ENCODE assay signal across 8 cellular contexts in genomic region chr14:73713804-73714655, GRCh38. TPM values are rescaled to one million over a fixed set of nuclear protein-coding genes. Genes with fewer than 3 reads are reported as not detected.
DNase-seq lines count a peak whose midpoint lies in the region; ATAC-seq, FAIRE-seq and TF ChIP-seq lines count a peak whose summit lies in the region.

TSS of gene PNMA1 (minus strand) at chr14:73714384. CDS start at chr14:73713639, 745 bp downstream.

- dilution Hi-C loops in mammary epithelial cell (cut with HindIII; ENCODE audit: low sequenced_read_pairs), result no loop called here

- in situ Hi-C loops in mammary epithelial cell (cut with MboI; ENCODE audit: low sequenced_read_pairs in 2 of 2), result no loop called here

- H3K4me1 ChIP-seq in mammary epithelial cell (ENCODE audit: insufficient read depth, low read length) (peaks cover 14% of the 10 kb centered on the region), small intestine (ENCODE audit: control insufficient read depth in 2 of 2, insufficient read depth in 1 of 2, low read depth in 1 of 2, low read length in 1 of 2) (peaks cover 0 to 8% of the 10 kb centered on the region in 2 donors)

- peaks cover 12% of the 10 kb centered on the region for H3K36me3 ChIP-seq in mammary epithelial cell (ENCODE audit: insufficient read depth, low read length)
- peaks cover 13 to 17% of the 10 kb centered on the region in 2 donors for H3K36me3 ChIP-seq in small intestine (ENCODE audit: control insufficient read depth in 2 of 2, insufficient read depth in 2 of 2, low read length in 2 of 2)

- WGBS in mammary epithelial cell (ENCODE audit: low coverage, missing lambda C conversion rate), result under 1% methylated on average over 30 of the region's 113 CpGs
- 0% methylated on average over 80 to 113 of the region's 113 CpGs for WGBS in small intestine, 3 donors

- peak within 1 kb of the TSS; percentile 80 for H2AFZ ChIP-seq in mammary epithelial cell (ENCODE audit: low read depth, low read length)

- H3K4me3 ChIP-seq in WI38 (ENCODE audit: low read depth, low read length) (peak within 1 kb of the TSS; percentile 87), mammary epithelial cell (replicated peaks in 1 of 3; ENCODE audit: insufficient read depth in 1 of 3, low read depth in 2 of 3, low read length in 3 of 3) (peak within 1 kb of the TSS; percentile 62 to 79 (median 68)), small intestine (ENCODE audit: low read depth in 1 of 2, low read length in 2 of 2) (peak within 1 kb of the TSS; percentile 60 to 75)

- FAIRE-seq in small intestine (lab: Jason Lieb, UNC), result no peak

- H3K27ac ChIP-seq in mammary epithelial cell (ENCODE audit: insufficient read depth, low read depth, low read length), result peak within 1 kb of the TSS; percentile 54
- H3K27ac ChIP-seq in small intestine (ENCODE audit: low read depth in 1 of 2, low read length in 1 of 2), result peak within 1 kb of the TSS; percentile 69 to 87

- no peaks in the 10 kb centered on the region for H4K20me1 ChIP-seq in mammary epithelial cell (ENCODE audit: insufficient read depth, low read length)

- H3K9me3 ChIP-seq in mammary epithelial cell (replicated peaks; ENCODE audit: insufficient read depth, low read length) (no peaks in the 10 kb centered on the region), small intestine (ENCODE audit: control insufficient read depth, low read depth) (no peaks in the 10 kb centered on the region)

- intact Hi-C loops in mammary epithelial cell (cut with micrococcal nuclease), result loop anchor here (2.0 to 10.0 kb wide), 4 partner anchors 51 to 241 kb away; partner anchors contain the start of genes COQ6 and FAM161B

- TF ChIP-seq CTCF in WI38 (IDR thresholded peaks at IDR 0.05; ENCODE audit: low read depth, low read length) (no peak), mammary epithelial cell (conservative IDR thresholded peaks at IDR 0.05 in 1 of 2, IDR thresholded peaks at IDR 0.05 in 1 of 2; ENCODE audit: extremely low read depth in 1 of 2, insufficient read depth in 1 of 2, low read depth in 1 of 2, low read length in 2 of 2) (no peak)

- DNase-seq in A172 (ENCODE audit: low spot score) (peak; percentile 80), NCI-H2196 (lab: John Stamatoyannopoulos, UW; ENCODE audit: unreplicated experiment) (peak; percentile 91), mammary epithelial cell (peak; percentile 71), iPS-NIHi11 (ENCODE audit: low spot score) (peak; percentile 97), small intestine (peak; percentile 81)

- peak within 1 kb of the TSS; percentile 48 for H3K9ac ChIP-seq in mammary epithelial cell (ENCODE audit: insufficient read depth, low read length)

- ATAC-seq in GM18868 (IDR thresholded peaks at IDR 0.05; ENCODE audit: unreplicated experiment), result peak; percentile 73
- peak; percentile 65 for ATAC-seq in HG03108 (IDR thresholded peaks at IDR 0.05; ENCODE audit: unreplicated experiment)

- peak within 1 kb of the TSS; percentile 86 for H3K4me2 ChIP-seq in mammary epithelial cell (ENCODE audit: insufficient read depth, low read depth, low read length)

- H3K27me3 ChIP-seq in mammary epithelial cell (ENCODE audit: insufficient read depth, low read length) (no peaks in the 10 kb centered on the region), small intestine (ENCODE audit: control insufficient read depth in 2 of 2, insufficient read depth in 2 of 2, low read length in 2 of 2) (no peaks in the 10 kb centered on the region)

- BruUV-seq in mammary epithelial cell (replicated peaks; lab: Mats Ljungman, UMichigan), result no TSS peak

- CTCF ChIA-PET in mammary epithelial cell (lab: Charles Lee; ENCODE audit: low non-redundant PET), result no interaction called here

- H3K79me2 ChIP-seq in mammary epithelial cell (ENCODE audit: insufficient read depth, low read length), result peaks cover 25% of the 10 kb centered on the region

RNA-seq across cellular contexts. Expression of gene PNMA1, which starts in this region (rescaled TPM):
- 35.1 and 36.0 TPM in 2 replicates for total RNA-seq in A172 (2014; rRNA removed; shearing (Covaris generic))
- 10 to 100 TPM; 15.7 to 30.5 TPM for total RNA-seq in mammary epithelial cell
- 17.0 TPM for polyA plus RNA-seq in mammary epithelial cell
- 33.6 TPM for polyA minus RNA-seq in mammary epithelial cell
- 10 to 100 TPM; 10.8 to 23.5 (median 17.0) TPM for polyA plus RNA-seq in small intestine

Comparison
In these comparisons a context has a peak if more than half of its experiments do, and no peak if none do; other contexts are left out.
1. Peak in every context shown above with its lines: DNase-seq, ATAC-seq, H3K4me3 ChIP-seq and H3K27ac ChIP-seq.